ENCODE assay signal across 20 cellular contexts in the genomic region with DNA sequence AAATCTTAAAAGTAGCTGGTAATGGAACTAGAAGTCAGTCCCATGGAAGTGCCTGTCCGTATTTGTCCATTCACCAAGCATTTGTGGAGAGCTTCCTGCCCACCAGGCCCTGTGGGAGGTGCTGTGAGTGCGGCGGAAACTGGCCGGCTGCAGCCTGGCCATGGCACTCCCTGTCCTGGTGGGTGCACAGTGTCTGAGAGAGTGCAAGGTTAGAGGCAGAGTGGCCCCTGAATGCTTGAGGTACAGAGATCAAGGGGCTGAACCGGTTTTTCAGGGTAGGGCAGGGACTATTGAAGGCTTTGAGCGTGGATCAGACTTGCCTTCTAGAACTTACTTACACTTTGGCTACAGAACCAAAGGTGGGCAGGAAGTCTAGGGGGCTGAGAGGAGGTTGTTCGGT.
DNase-seq lines count a peak whose midpoint lies in the region; ATAC-seq and TF ChIP-seq lines count a peak whose summit lies in the region.
"Had no signal": no experiment of that assay in that cellular context is flagged by ENCODE, and none has a peak within 500 bp of the region (broad histone marks: within the 10 kb centered on the region; RNA-seq: fewer than 3 reads in every experiment).

No MANE protein-coding gene starts in this region.

- peak overlapping the region; percentile 11 to 89 (median 16); a peak in 4 of 7 replicates for H3K27ac Mint-ChIP-seq in H9
- H3K27ac Mint-ChIP-seq in endodermal cell = peak overlapping the region; percentile 48
- no peak overlapping the region for H3K27ac Mint-ChIP-seq in CD4-positive, alpha-beta T cell
- H3K27ac Mint-ChIP-seq: activated CD8-positive, alpha-beta T cell treated with anti-CD3 and anti-CD28 coated beads for 36 hours had no signal

- TF ChIP-seq CTCF in H9 (conservative IDR thresholded peaks at IDR 0.05) (no peak), endodermal cell (conservative IDR thresholded peaks at IDR 0.05) (no peak), mucosa of descending colon (IDR thresholded peaks at IDR 0.05) (no peak), stomach (IDR thresholded peaks at IDR 0.05) (no peak)
- TF ChIP-seq CTCF in CD4-positive, alpha-beta T cell (IDR thresholded peaks at IDR 0.05) = no peak

- H2BK120ac ChIP-seq in H9 (ENCODE audit: low read depth, low read length, poor library complexity, severe bottlenecking) = no peak overlapping the region

- H3K4me3 Mint-ChIP-seq in H9 = no peak overlapping the region; a peak in 1 of 5 replicates
- no peak overlapping the region for H3K4me3 Mint-ChIP-seq in endodermal cell
- no peak overlapping the region for H3K4me3 Mint-ChIP-seq in CD4-positive, alpha-beta T cell
- H3K4me3 Mint-ChIP-seq: activated CD8-positive, alpha-beta T cell treated with anti-CD3 and anti-CD28 coated beads for 36 hours had no signal

- H3K4me3 ChIP-seq in endodermal cell (ENCODE audit: low read length) = no peak overlapping the region
- H3K4me3 ChIP-seq in mucosa of descending colon = no peak overlapping the region
- H3K4me3 ChIP-seq in stomach = no peak overlapping the region
- H3K4me3 ChIP-seq: coronary artery, MG63, uterus had no signal

- DNase-seq in H9 (no peak), endodermal cell (no peak), mucosa of descending colon (no peak), stomach (peak; percentile 54), activated gamma-delta T cell treated with Interleukin-2 at 50 U/mL for 16 hours (no peak), NCI-H774 (lab: John Stamatoyannopoulos, UW) (no peak), SIG-M5 treated with dmso at 0.1 percent for 504 hours (lab: John Stamatoyannopoulos, UW; ENCODE audit: unreplicated experiment) (no peak)
- no peak for DNase-seq in CD4-positive, alpha-beta T cell
- DNase-seq: activated CD8-positive, alpha-beta T cell treated with anti-CD3 and anti-CD28 coated beads for 36 hours; activated gamma-delta T cell; activated T-cell treated with anti-CD3 and anti-CD28 coated beads for 4 hours; DMS 273 treated with DMSO at 0.1 percent for 48 hours; MG63; NCI-H1417 treated with DMSO at 0.1 percent for 48 hours; NCI-H524 treated with DMSO at 0.1 percent for 48 hours; RPMI8226; stimulated activated CD4-positive, alpha-beta T cell treated with anti-CD3 and anti-CD28 coated beads, Interleukin-4, amount 100 ng/mL, for 24 hours; T1000; uterus had no signal

- H2BK5ac ChIP-seq in H9 (ENCODE audit: insufficient read length, low read length) = no peak overlapping the region

- TF ChIP-seq EP300 in stomach (IDR thresholded peaks at IDR 0.05) = no peak

- H2BK12ac ChIP-seq in H9 (ENCODE audit: insufficient read length, low read depth, low read length) = no peak overlapping the region

- no peak overlapping the region for H4K5ac ChIP-seq in H9 (ENCODE audit: insufficient read length, low read depth, low read length)

- H4K20me1 ChIP-seq in H9 (ENCODE audit: control insufficient read depth, insufficient read depth, insufficient read length) = no peaks in the 10 kb centered on the region

- WGBS in H9 (ENCODE audit: extremely low coverage, insufficient read length, low lambda C conversion rate) = no CpG with 5 or more reads among the region's 7 CpGs
- 92 to 97% methylated on average over 3 to 7 of the region's 7 CpGs for WGBS in endodermal cell (ENCODE audit: insufficient coverage in 1 of 2, insufficient read length in 1 of 2), 2 experiments
- 37 to 80% (median 52%) methylated on average over 7 of the region's 7 CpGs for WGBS in stomach, 5 donors

- no peak overlapping the region for H2AK5ac ChIP-seq in H9 (ENCODE audit: insufficient read length, low read length)

- ATAC-seq in mucosa of descending colon = peak; percentile 19
- ATAC-seq in CD4-positive, alpha-beta T cell (ENCODE audit: poor library complexity) = no peak
- ATAC-seq: activated CD8-positive, alpha-beta T cell treated with anti-CD3 and anti-CD28 coated beads for 36 hours had no signal

- POLR2A ChIA-PET in CD4-positive, alpha-beta T cell (lab: Charles Lee) = no interaction called here

- peaks cover 53 to 55% of the 10 kb centered on the region in 2 experiments for H3K4me1 Mint-ChIP-seq in H9
- H3K4me1 Mint-ChIP-seq in endodermal cell = peaks cover 26% of the 10 kb centered on the region
- peaks cover 15% of the 10 kb centered on the region for H3K4me1 Mint-ChIP-seq in CD4-positive, alpha-beta T cell (ENCODE audit: low read depth)

- no peak overlapping the region for H3K4ac ChIP-seq in H9 (ENCODE audit: low read depth, low read length)

- H3K56ac ChIP-seq in H9 (ENCODE audit: insufficient read length, low read depth, low read length) = no peak overlapping the region

- H3K27me3 Mint-ChIP-seq in H9 (ENCODE audit: low read depth) = no peaks in the 10 kb centered on the region
- no peaks in the 10 kb centered on the region for H3K27me3 Mint-ChIP-seq in endodermal cell (ENCODE audit: insufficient read depth)
- H3K27me3 Mint-ChIP-seq in CD4-positive, alpha-beta T cell = no peaks in the 10 kb centered on the region
- H3K27me3 Mint-ChIP-seq: activated CD8-positive, alpha-beta T cell treated with anti-CD3 and anti-CD28 coated beads for 36 hours had no signal

- no peak for TF ChIP-seq POLR2A in stomach (IDR thresholded peaks at IDR 0.05)

- H2BK15ac ChIP-seq in H9 (ENCODE audit: low read depth, low read length) = no peak overlapping the region

- H3K23me2 ChIP-seq in H9 (ENCODE audit: insufficient read length, low read depth, low read length, poor library complexity, severe bottlenecking) = peaks cover 4% of the 10 kb centered on the region

- H3K36me3 Mint-ChIP-seq in H9 (ENCODE audit: insufficient read depth in 1 of 3, low read depth in 3 of 3) (peaks cover 0 to 11% (median 2%) of the 10 kb centered on the region in 3 experiments; a peak in 2 of 7 replicates), endodermal cell (ENCODE audit: low read depth) (peaks cover 13% of the 10 kb centered on the region)
- peaks cover 41% of the 10 kb centered on the region for H3K36me3 Mint-ChIP-seq in CD4-positive, alpha-beta T cell (ENCODE audit: low read depth)

- CTCF ChIA-PET in CD4-positive, alpha-beta T cell (lab: Charles Lee) = interaction anchor here (1.3 kb wide), 1 partner anchor 25 kb away, joined by 4 read pairs; no protein-coding TSS in a partner anchor

- no peak overlapping the region for H3K18ac ChIP-seq in H9 (ENCODE audit: insufficient read length, low read depth, low read length)

- no peak overlapping the region; the same call in 1 of the 2 replicates for H3K14ac ChIP-seq in H9 (ENCODE audit: insufficient read depth, low read length)

- intact Hi-C loops in mucosa of descending colon (cut with DNase I, micrococcal nuclease) = no loop called here
- intact Hi-C loops in stomach (cut with DNase I; ENCODE audit: low total_unique reads) = no loop called here
- intact Hi-C loops in CD4-positive, alpha-beta T cell (cut with DNase I, micrococcal nuclease) = no loop called here

- H4K91ac ChIP-seq in H9 (ENCODE audit: insufficient read length, low read depth, low read length) = no peak overlapping the region

- H4K8ac ChIP-seq in H9 (replicated peaks; ENCODE audit: insufficient read length, low read depth, low read length) = no peak overlapping the region

- H3K27ac ChIP-seq in H9 (ENCODE audit: insufficient read length, low read depth, low read length) = no peak overlapping the region
- no peak overlapping the region for H3K27ac ChIP-seq in endodermal cell (ENCODE audit: low read depth, low read length)
- H3K27ac ChIP-seq in stomach = peak overlapping the region in 2 of 5 donors; percentile 4 to 29
- H3K27ac ChIP-seq in CD4-positive, alpha-beta T cell (ENCODE audit: low read depth, low read length) = no peak overlapping the region
- H3K27ac ChIP-seq: coronary artery had no signal

- no peaks in the 10 kb centered on the region for H3K79me2 ChIP-seq in H9 (ENCODE audit: insufficient read depth, low read length)

- H3K36me3 ChIP-seq in endodermal cell (ENCODE audit: control insufficient read depth, insufficient read depth, low read length) = peaks cover 11% of the 10 kb centered on the region
- H3K36me3 ChIP-seq in mucosa of descending colon (ENCODE audit: low read depth) = no peaks in the 10 kb centered on the region
- peaks cover 0 to 11% (median 7%) of the 10 kb centered on the region in 4 donors for H3K36me3 ChIP-seq in stomach
- H3K36me3 ChIP-seq: MG63, uterus had no signal

- H3K27me3 ChIP-seq in H9 (ENCODE audit: insufficient read depth, low read length) (no peaks in the 10 kb centered on the region), endodermal cell (ENCODE audit: control insufficient read depth, insufficient read depth, low read length, poor library complexity, severe bottlenecking) (no peaks in the 10 kb centered on the region), stomach (no peaks in the 10 kb centered on the region)
- H3K27me3 ChIP-seq in CD4-positive, alpha-beta T cell (ENCODE audit: control insufficient read depth, insufficient read depth, low read length) = no peaks in the 10 kb centered on the region
- H3K27me3 ChIP-seq: MG63, uterus had no signal

- H2BK20ac ChIP-seq in H9 (ENCODE audit: low read depth, low read length, poor library complexity, severe bottlenecking) = no peak overlapping the region

- no peak overlapping the region for H3K23ac ChIP-seq in H9 (ENCODE audit: insufficient read length, low read depth, low read length)

- no peaks in the 10 kb centered on the region; the same call in 1 of the 2 replicates for H3K4me1 ChIP-seq in H9 (ENCODE audit: insufficient read depth, low read length)
- H3K4me1 ChIP-seq in endodermal cell (ENCODE audit: control insufficient read depth, insufficient read depth, low read length) = no peaks in the 10 kb centered on the region
- no peaks in the 10 kb centered on the region for H3K4me1 ChIP-seq in mucosa of descending colon (ENCODE audit: low read depth)
- H3K4me1 ChIP-seq in stomach = peaks cover 19 to 48% (median 31%) of the 10 kb centered on the region in 4 donors
- H3K4me1 ChIP-seq: uterus had no signal

- H3K9ac ChIP-seq in H9 (ENCODE audit: extremely low read depth, insufficient read length, low read length) = no peak overlapping the region
- no peak overlapping the region for H3K9ac ChIP-seq in endodermal cell (ENCODE audit: extremely low read depth, low read length, poor library complexity, severe bottlenecking)

- no peak overlapping the region for H2AFZ ChIP-seq in H9 (ENCODE audit: low read length)

- H3K9me3 ChIP-seq in H9 (ENCODE audit: control insufficient read depth, low read depth, low read length) (no peaks in the 10 kb centered on the region), endodermal cell (ENCODE audit: control insufficient read depth, low read length) (no peaks in the 10 kb centered on the region), mucosa of descending colon (no peaks in the 10 kb centered on the region), stomach (no peaks in the 10 kb centered on the region)
- no peaks in the 10 kb centered on the region for H3K9me3 ChIP-seq in CD4-positive, alpha-beta T cell (ENCODE audit: control insufficient read depth, low read length)
- H3K9me3 ChIP-seq: MG63, uterus had no signal

- H3K79me1 ChIP-seq in H9 (ENCODE audit: insufficient read depth, low read depth, low read length, poor library complexity, severe bottlenecking) = no peaks in the 10 kb centered on the region

- H3K9me3 Mint-ChIP-seq in H9 = no peaks in the 10 kb centered on the region; a peak in 1 of 5 replicates
- H3K9me3 Mint-ChIP-seq in endodermal cell = no peaks in the 10 kb centered on the region
- no peaks in the 10 kb centered on the region for H3K9me3 Mint-ChIP-seq in CD4-positive, alpha-beta T cell
- H3K9me3 Mint-ChIP-seq: activated CD8-positive, alpha-beta T cell treated with anti-CD3 and anti-CD28 coated beads for 36 hours had no signal

- no peak overlapping the region for H3T11ph ChIP-seq in H9 (ENCODE audit: low read length)

- no peak overlapping the region for H3K4me2 ChIP-seq in H9 (ENCODE audit: insufficient read depth, insufficient read length, low read length)
